ENCODE assay signal across 25 cellular contexts in the genomic region with DNA sequence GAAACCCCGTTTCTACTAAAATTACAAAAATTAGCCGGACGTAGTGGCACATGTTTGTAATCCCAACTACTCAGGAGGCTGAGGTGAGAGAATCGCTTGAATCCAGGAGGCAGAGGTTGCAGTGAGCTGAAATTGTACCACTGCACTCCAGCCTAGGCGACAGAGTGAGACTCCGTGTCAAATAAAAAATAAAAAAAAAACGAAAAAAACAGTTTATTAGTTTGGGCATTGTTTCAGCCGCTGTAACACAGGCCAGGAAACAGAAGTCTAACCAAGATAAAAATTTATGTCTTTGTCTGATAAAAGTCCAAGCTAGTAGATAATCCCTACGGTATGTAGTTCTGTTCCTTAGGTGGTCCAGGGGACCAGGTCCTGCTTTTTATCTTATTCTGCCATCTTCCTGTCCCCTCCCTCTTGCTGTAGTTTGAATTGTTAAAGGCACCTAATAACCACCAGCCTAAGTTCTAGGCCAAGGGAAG. TPM values are rescaled to one million over a fixed set of nuclear protein-coding genes. Genes with fewer than 3 reads are reported as not detected.
DNase-seq lines count a peak whose midpoint lies in the region; ATAC-seq, FAIRE-seq and TF ChIP-seq lines count a peak whose summit lies in the region.
"Had no signal": no experiment of that assay in that cellular context is flagged by ENCODE, and none has a peak within 500 bp of the region (broad histone marks: within the 10 kb centered on the region; RNA-seq: fewer than 3 reads in every experiment).

No MANE protein-coding gene starts in this region.

- DNase-seq in natural killer cell (no peak), K562 (ENCODE audit: extremely low read depth in 1 of 4, low spot score in 3 of 4) (peak; percentile 15 to 38 (median 17)), hepatocyte (ENCODE audit: low spot score) (no peak), caudate nucleus (lab: John Stamatoyannopoulos, UW) (no peak), MG63 (no peak), NCI-H1048 (lab: John Stamatoyannopoulos, UW) (no peak), NCI-H2227 (lab: John Stamatoyannopoulos, UW; ENCODE audit: unreplicated experiment) (no peak)
- DNase-seq in natural killer cell treated with Interleukin-12 subunit alpha and Interleukin-12 subunit beta and Interleukin-15 and Interleukin-18, amount 100 ng/mL, for 72 hours (ENCODE audit: low spot score) = no peak
- DNase-seq: ACHN; activated CD4-positive, alpha-beta T cell treated with anti-CD3 and anti-CD28 coated beads, Interleukin-2, amount 50 U/mL, for 4 hours; activated CD8-positive, alpha-beta memory T cell treated with anti-CD3 and anti-CD28 coated beads, Interleukin-2, amount 50 U/mL, for 48 hours; activated effector memory CD4-positive, alpha-beta T cell treated with anti-CD3 and anti-CD28 coated beads, Interleukin-2, amount 50 U/mL, for 16 hours; Calu3; cortex of kidney; islet precursor cell; naive B cell; NCI-H510A treated with DMSO at 0.1 percent for 48 hours; Peyer's patch; right cardiac atrium; stimulated activated CD8-positive, alpha-beta memory T cell treated with anti-CD3 and anti-CD28 coated beads, Interleukin-4, amount 100 ng/mL, for 48 hours; WERI-Rb-1 had no signal

- H3K4me3 ChIP-seq in K562 (no peak overlapping the region; the same call in 1 of the 2 replicates), hepatocyte (no peak overlapping the region), MG63 (no peak overlapping the region)
- H3K4me3 ChIP-seq: BLaER1, Peyer's patch had no signal

- H3K4me1 Mint-ChIP-seq in natural killer cell = peaks cover 15 to 22% of the 10 kb centered on the region in 2 donors
- peaks cover 13 to 18% of the 10 kb centered on the region in 2 donors for H3K4me1 Mint-ChIP-seq in natural killer cell treated with Interleukin-12 subunit alpha and Interleukin-12 subunit beta and Interleukin-15 and Interleukin-18, amount 100 ng/mL, for 72 hours (ENCODE audit: low read depth in 2 of 2)

- H4K20me1 ChIP-seq in K562 (replicated peaks; ENCODE audit: control insufficient read depth, insufficient read depth, low read length) (no peaks in the 10 kb centered on the region), hepatocyte (ENCODE audit: insufficient read depth, poor library complexity, severe bottlenecking) (peaks cover 28% of the 10 kb centered on the region)

- TF ChIP-seq EP300 in K562 (IDR thresholded peaks at IDR 0.05; ENCODE audit: low read length) = no peak

- peak overlapping the region; percentile 5 for H3K4me3 Mint-ChIP-seq in natural killer cell
- H3K4me3 Mint-ChIP-seq in natural killer cell treated with Interleukin-12 subunit alpha and Interleukin-12 subunit beta and Interleukin-15 and Interleukin-18, amount 100 ng/mL, for 72 hours = no peak overlapping the region
- H3K4me3 Mint-ChIP-seq: naive B cell; T-helper 1 cell treated with Interleukin-12 subunit alpha and Interleukin-12 subunit beta and Interleukin-4 antibody, amounts not matched to agents 30 μg/mL and 1 μg/mL, for 36 hours had no signal

- H3K9me1 ChIP-seq in K562 (ENCODE audit: control insufficient read depth, insufficient read depth, low read length) = no peaks in the 10 kb centered on the region

- H3K79me2 ChIP-seq in K562 (ENCODE audit: control insufficient read depth, insufficient read depth, low read length) (peaks cover 50% of the 10 kb centered on the region), hepatocyte (peaks cover 77% of the 10 kb centered on the region)

- H3K27me3 Mint-ChIP-seq in natural killer cell (ENCODE audit: low read depth in 2 of 2) = no peaks in the 10 kb centered on the region
- no peaks in the 10 kb centered on the region for H3K27me3 Mint-ChIP-seq in natural killer cell treated with Interleukin-12 subunit alpha and Interleukin-12 subunit beta and Interleukin-15 and Interleukin-18, amount 100 ng/mL, for 72 hours
- H3K27me3 Mint-ChIP-seq: naive B cell had no signal

- WGBS in K562 (ENCODE audit: insufficient coverage, low coverage, missing lambda C conversion rate) = 11% methylated on average over 9 of the region's 9 CpGs
- 70% methylated on average over 9 of the region's 9 CpGs for WGBS in hepatocyte (ENCODE audit: low lambda C conversion rate, missing lambda C conversion rate)

- BruUV-seq in K562 (replicated peaks; lab: Mats Ljungman, UMichigan) = no TSS peak

- H3K9me3 ChIP-seq in K562 (replicated peaks; ENCODE audit: control insufficient read depth, insufficient read depth, low read depth, low read length) (no peaks in the 10 kb centered on the region), hepatocyte (ENCODE audit: low read depth) (no peaks in the 10 kb centered on the region), MG63 (no peaks in the 10 kb centered on the region)
- H3K9me3 ChIP-seq: Peyer's patch had no signal

- TF ChIP-seq POLR2A in K562 (conservative IDR thresholded peaks at IDR 0.05) = no peak

- ATAC-seq in natural killer cell (no peak), K562 (peak; percentile 57)
- ATAC-seq in natural killer cell treated with Interleukin-12 subunit alpha and Interleukin-12 subunit beta and Interleukin-15 and Interleukin-18, amount 100 ng/mL, for 72 hours = no peak

- peak; percentile 32 for FAIRE-seq in K562 (lab: Jason Lieb, UNC)
- FAIRE-seq: GM19239, HTR-8/SVneo had no signal

- H3K9ac ChIP-seq in K562 (ENCODE audit: insufficient read depth in 1 of 2, low read depth in 2 of 2, low read length in 2 of 2) = peak overlapping the region in 1 of 2 experiments; percentile 55; a peak in 2 of 4 replicates
- H3K9ac ChIP-seq: BLaER1 had no signal

- no peaks in the 10 kb centered on the region for H3K9me3 Mint-ChIP-seq in natural killer cell
- H3K9me3 Mint-ChIP-seq in natural killer cell treated with Interleukin-12 subunit alpha and Interleukin-12 subunit beta and Interleukin-15 and Interleukin-18, amount 100 ng/mL, for 72 hours = no peaks in the 10 kb centered on the region
- H3K9me3 Mint-ChIP-seq: naive B cell; T-helper 1 cell treated with Interleukin-12 subunit alpha and Interleukin-12 subunit beta and Interleukin-4 antibody, amounts not matched to agents 30 μg/mL and 1 μg/mL, for 36 hours had no signal

- H3K9me2 ChIP-seq in hepatocyte (replicated peaks; ENCODE audit: insufficient read depth) = no peaks in the 10 kb centered on the region

- H3K27me3 ChIP-seq in K562 (ENCODE audit: control insufficient read depth in 2 of 2, insufficient read depth in 2 of 2, low read length in 2 of 2) (no peaks in the 10 kb centered on the region), hepatocyte (no peaks in the 10 kb centered on the region), MG63 (no peaks in the 10 kb centered on the region)
- H3K27me3 ChIP-seq: BLaER1, Peyer's patch had no signal

- peaks cover 4 to 15% of the 10 kb centered on the region in 2 experiments; a peak in 3 of 5 replicates for H3K4me1 ChIP-seq in K562 (replicated peaks in 1 of 2; ENCODE audit: control insufficient read depth in 2 of 2, insufficient read depth in 2 of 2, low read length in 2 of 2)
- H3K4me1 ChIP-seq in hepatocyte (ENCODE audit: insufficient read depth) = peaks cover 6% of the 10 kb centered on the region
- H3K4me1 ChIP-seq: BLaER1 had no signal

- H2AFZ ChIP-seq in K562 (ENCODE audit: low read depth, low read length) (peak overlapping the region; percentile 68), hepatocyte (no peak overlapping the region)

- POLR2A ChIA-PET in K562 (lab: Yijun Ruan, JAX) = interaction anchor here (0.5 to 3.2 kb wide), 6 partner anchors 9 to 93 kb away, joined by 3 to 30 read pairs (median 4); a partner anchor contains a TSS

- no peak for TF ChIP-seq RAD21 in K562 (CRISPR knock-in tag; conservative IDR thresholded peaks at IDR 0.05 in 1 of 2, IDR thresholded peaks at IDR 0.05 in 1 of 2)

- CTCF ChIA-PET in K562 (lab: Yijun Ruan, JAX; ENCODE audit: low intra/inter-chr PET ratio) = no interaction called here

- H3K36me3 Mint-ChIP-seq in natural killer cell = no peaks in the 10 kb centered on the region
- no peaks in the 10 kb centered on the region for H3K36me3 Mint-ChIP-seq in natural killer cell treated with Interleukin-12 subunit alpha and Interleukin-12 subunit beta and Interleukin-15 and Interleukin-18, amount 100 ng/mL, for 72 hours

- TF ChIP-seq CTCF in natural killer cell (IDR thresholded peaks at IDR 0.05) = no peak
- TF ChIP-seq CTCF in K562 (IDR thresholded peaks at IDR 0.05 in 2 of 3, conservative IDR thresholded peaks at IDR 0.05 in 1 of 3; ENCODE audit: insufficient read depth in 2 of 3, low read depth in 1 of 3, low read length in 3 of 3) = no peak
- TF ChIP-seq CTCF in hepatocyte (IDR thresholded peaks at IDR 0.05; ENCODE audit: poor library complexity) = no peak

- H3K27ac Mint-ChIP-seq in natural killer cell = peak overlapping the region; percentile 14 to 39
- H3K27ac Mint-ChIP-seq in natural killer cell treated with Interleukin-12 subunit alpha and Interleukin-12 subunit beta and Interleukin-15 and Interleukin-18, amount 100 ng/mL, for 72 hours = no peak overlapping the region
- H3K27ac Mint-ChIP-seq: T-helper 1 cell treated with Interleukin-12 subunit alpha and Interleukin-12 subunit beta and Interleukin-4 antibody, amounts not matched to agents 30 μg/mL and 1 μg/mL, for 36 hours had no signal

- H3K36me3 ChIP-seq in K562 (ENCODE audit: control insufficient read depth, insufficient read depth, low read length) = peaks cover 6% of the 10 kb centered on the region; the same call in 2 of the 3 replicates
- no peaks in the 10 kb centered on the region for H3K36me3 ChIP-seq in hepatocyte (replicated peaks; ENCODE audit: insufficient read depth, low read depth)
- no peaks in the 10 kb centered on the region for H3K36me3 ChIP-seq in MG63
- H3K36me3 ChIP-seq: Peyer's patch, WERI-Rb-1 had no signal

- intact Hi-C loops in natural killer cell (cut with micrococcal nuclease) (no loop called here), K562 (cut with micrococcal nuclease) (no loop called here)

- in situ Hi-C loops in K562 (cut with MboI) = no loop called here

- H3K4me2 ChIP-seq in K562 (ENCODE audit: insufficient read depth, low read length) (peak overlapping the region; percentile 69), hepatocyte (no peak overlapping the region)
- H3K4me2 ChIP-seq: BLaER1 had no signal

- H3K27ac ChIP-seq in K562 (ENCODE audit: extremely low read depth, low read depth, low read length) (peak overlapping the region; percentile 66), hepatocyte (peak overlapping the region; percentile 44), caudate nucleus (ENCODE audit: low read depth, low read length) (no peak overlapping the region)
- H3K27ac ChIP-seq: BLaER1, WERI-Rb-1 had no signal

RNA-seq across cellular contexts. Expression of a gene that starts 21.4 kb away (rescaled TPM):
- total RNA-seq in natural killer cell (10 to 100 TPM; 29.7 to 38.4 (median 32.2) TPM), K562 (2014; rRNA removed) (48.5 and 54.0 TPM in 2 replicates), K562 (2014; rRNA removed; fragmentation: Illumina TruSeq; extraction: Trizol) (76.2 and 80.2 TPM in 2 replicates), K562 (2015; rRNA removed; fragmentation: Illumina TruSeq; extraction: Trizol) (68.7 and 72.8 TPM in 2 replicates), K562 (2021) (45.3 and 48.0 TPM in 2 replicates), hepatocyte (113 and 116 TPM in 2 replicates)
- 10 to 100 TPM; 49.6 to 59.4 TPM for total RNA-seq in natural killer cell treated with Interleukin-12 subunit alpha and Interleukin-12 subunit beta and Interleukin-15 and Interleukin-18, amount 100 ng/mL, for 72 hours
- total RNA-seq in K562 (2011; cell fraction: chromatin; rRNA removed; ENCODE audit: low replicate concordance) = 22.0 and 88.8 TPM in 2 replicates
- 18.5 and 23.9 TPM in 2 replicates for total RNA-seq in K562 (2011; cell fraction: nucleolus; rRNA removed)
- 33.2 and 59.6 TPM in 2 replicates for total RNA-seq in K562 (2011; cell fraction: nucleoplasm; rRNA removed)
- polyA plus RNA-seq in K562 (2011; rRNA removed) (87.5 and 97.8 TPM in 2 replicates), K562 (2014; fragmentation: Illumina TruSeq; extraction: Trizol) (54.5 and 71.6 TPM in 2 replicates), K562 (2014; fragmentation: Nextera tagmentation; extraction: Ambion mirVana) (10 to 100 TPM; 19.3 to 22.1 TPM), K562 (2014; rRNA removed) (44.3 and 45.1 TPM in 2 replicates), hepatocyte (50.4 and 58.3 TPM in 2 replicates)
- 21.2 and 42.2 TPM in 2 replicates for polyA plus RNA-seq in K562 (2011; cell fraction: cytosol; rRNA removed)
- polyA plus RNA-seq in K562 (2011; cell fraction: nucleus; rRNA removed) = 15.9 and 30.8 TPM in 2 replicates
- polyA plus RNA-seq in K562 (2012) = 40.7 and 71.7 TPM in 2 replicates
- 69.8 and 96.2 TPM in 2 replicates for polyA minus RNA-seq in K562 (2011; rRNA and poly(A)+ RNA removed)
- polyA minus RNA-seq in K562 (2011; cell fraction: cytosol; rRNA and poly(A)+ RNA removed) = 32.1 and 32.4 TPM in 2 replicates
- polyA minus RNA-seq in K562 (2011; cell fraction: nucleus; rRNA and poly(A)+ RNA removed) = 15.2 and 35.5 TPM in 2 replicates
- total RNA-seq in MG63 (2014; rRNA removed; shearing (Covaris generic); ENCODE audit: low replicate concordance) = 21.8 and 26.5 TPM in 2 replicates

Comparison
In these comparisons a context has a peak if more than half of its experiments do, and no peak if none do; other contexts are left out.
1. H3K27ac Mint-ChIP-seq: peak in natural killer cell (2 of 2); none in natural killer cell treated with Interleukin-12 subunit alpha and Interleukin-12 subunit beta and Interleukin-15 and Interleukin-18, amount 100 ng/mL, for 72 hours (0 of 2).
2. DNase-seq: peak in K562 (4 of 4); none in natural killer cell (single experiment), natural killer cell treated with Interleukin-12 subunit alpha and Interleukin-12 subunit beta and Interleukin-15 and Interleukin-18, amount 100 ng/mL, for 72 hours (single experiment), hepatocyte (single experiment), caudate nucleus (0 of 61), MG63 (single experiment), NCI-H1048 (single experiment) and NCI-H2227 (single experiment).